8 cellular contexts compared by ENCODE assay signal in genomic region chr6:29792123-29793035, GRCh38. TPM values are rescaled to one million over a fixed set of nuclear protein-coding genes. Genes with fewer than 3 reads are reported as not detected.
DNase-seq lines count a peak whose midpoint lies in the region; ATAC-seq and TF ChIP-seq lines count a peak whose summit lies in the region.

No MANE protein-coding gene starts in this region.

- ATAC-seq in Panc1 (peak; percentile 84), left cardiac atrium (peak; percentile 82 to 97), upper lobe of left lung (ENCODE audit: low FRiP score in 2 of 2) (peak; percentile 81 to 97), HG03097 (IDR thresholded peaks at IDR 0.05; ENCODE audit: low FRiP score, unreplicated experiment) (no peak)

- peaks cover 6% of the 10 kb centered on the region for H3K36me3 Mint-ChIP-seq in activated naive CD8-positive, alpha-beta T cell
- H3K36me3 Mint-ChIP-seq in progenitor cell of endocrine pancreas (ENCODE audit: insufficient read depth), result no peaks in the 10 kb centered on the region

- peak overlapping the region; percentile 52 for H3K4me3 ChIP-seq in DOHH2 (ENCODE audit: low read length)
- peak overlapping the region; percentile 46 to 59 for H3K4me3 ChIP-seq in Panc1 (ENCODE audit: low read depth in 2 of 2, low read length in 2 of 2)
- H3K4me3 ChIP-seq in upper lobe of left lung, result peak overlapping the region; percentile 62 to 91 (median 76)

- no TSS peak for BruUV-seq in Panc1 (replicated peaks; lab: Mats Ljungman, UMichigan)

- in situ Hi-C loops in Panc1 (cut with HindIII; ENCODE audit: low pct_unique_long_range_greater_than_20kb, low sequenced_read_pairs), result no loop called here

- POLR2A ChIA-PET in Panc1 (lab: Charles Lee), result interaction anchor here (0.6 kb wide), 1 partner anchor 927 kb away, joined by 7 read pairs; no protein-coding TSS in a partner anchor

- peak overlapping the region; percentile 86 for H3K4me3 Mint-ChIP-seq in activated naive CD8-positive, alpha-beta T cell
- H3K4me3 Mint-ChIP-seq in progenitor cell of endocrine pancreas (ENCODE audit: low read depth), result peak overlapping the region; percentile 60

- peaks cover 32% of the 10 kb centered on the region for H3K27me3 ChIP-seq in DOHH2 (ENCODE audit: control insufficient read depth, low read length)
- peaks cover 17% of the 10 kb centered on the region for H3K27me3 ChIP-seq in Panc1 (ENCODE audit: control insufficient read depth, insufficient read depth, low read length)
- no peaks in the 10 kb centered on the region for H3K27me3 ChIP-seq in upper lobe of left lung

- CTCF ChIA-PET in Panc1 (lab: Charles Lee), result no interaction called here

- H3K9me2 ChIP-seq in DOHH2 (replicated peaks; ENCODE audit: control insufficient read depth, low read length), result no peaks in the 10 kb centered on the region

- no peaks in the 10 kb centered on the region for H4K20me1 ChIP-seq in DOHH2 (ENCODE audit: control insufficient read depth, insufficient read depth, low read depth, low read length)

- TF ChIP-seq CTCF in DOHH2 (IDR thresholded peaks at IDR 0.05; ENCODE audit: low read depth, low read length, poor library complexity, severe bottlenecking) (no peak), Panc1 (IDR thresholded peaks at IDR 0.05) (peak; percentile 81), progenitor cell of endocrine pancreas (IDR thresholded peaks at IDR 0.05; ENCODE audit: unreplicated experiment) (peak; percentile 36), upper lobe of left lung (IDR thresholded peaks at IDR 0.05) (peak; percentile 42 to 87 (median 74))

- peak overlapping the region; percentile 55 for H3K4me2 ChIP-seq in DOHH2 (ENCODE audit: low read length)

- intact Hi-C loops in Panc1 (cut with micrococcal nuclease; ENCODE audit: unreplicated experiment) (no loop called here), left cardiac atrium (cut with DNase I) (no loop called here)

- H3K9me3 ChIP-seq in DOHH2 (ENCODE audit: control insufficient read depth, insufficient read depth, low read length) (peaks cover 7% of the 10 kb centered on the region; the same call in 1 of the 2 replicates), Panc1 (ENCODE audit: control insufficient read depth, insufficient read depth, low read depth, low read length) (no peaks in the 10 kb centered on the region), upper lobe of left lung (no peaks in the 10 kb centered on the region)

- H3K9me3 Mint-ChIP-seq in activated naive CD8-positive, alpha-beta T cell (ENCODE audit: low read depth), result no peaks in the 10 kb centered on the region
- H3K9me3 Mint-ChIP-seq in progenitor cell of endocrine pancreas (ENCODE audit: low read depth), result no peaks in the 10 kb centered on the region

- H3K4me1 ChIP-seq in DOHH2 (ENCODE audit: control insufficient read depth, low read length), result no peaks in the 10 kb centered on the region
- 0 out of 2 replicates have a peak, but pooled peaks cover 4% of the 10 kb centered on the region for H3K4me1 ChIP-seq in Panc1 (ENCODE audit: control insufficient read depth, insufficient read depth, low read length)
- peaks cover 6 to 16% (median 9%) of the 10 kb centered on the region in 4 donors for H3K4me1 ChIP-seq in upper lobe of left lung

- peaks cover 11% of the 10 kb centered on the region for H3K27me3 Mint-ChIP-seq in activated naive CD8-positive, alpha-beta T cell
- H3K27me3 Mint-ChIP-seq in progenitor cell of endocrine pancreas, result peaks cover 87% of the 10 kb centered on the region

- H3K79me2 ChIP-seq in DOHH2 (ENCODE audit: control insufficient read depth, low read length), result no peaks in the 10 kb centered on the region

- TF ChIP-seq EP300 in upper lobe of left lung (IDR thresholded peaks at IDR 0.05), result no peak

- H3K36me3 ChIP-seq in DOHH2 (ENCODE audit: control insufficient read depth, low read length) (no peaks in the 10 kb centered on the region), Panc1 (ENCODE audit: control insufficient read depth, insufficient read depth, low read length) (no peaks in the 10 kb centered on the region), upper lobe of left lung (no peaks in the 10 kb centered on the region)

- 4% methylated on average over 37 to 70 of the region's 79 CpGs for WGBS in upper lobe of left lung, 2 donors

- H3K4me1 Mint-ChIP-seq in activated naive CD8-positive, alpha-beta T cell (ENCODE audit: low read depth), result peaks cover 14% of the 10 kb centered on the region
- peaks cover 2% of the 10 kb centered on the region for H3K4me1 Mint-ChIP-seq in progenitor cell of endocrine pancreas (ENCODE audit: low read depth)

- TF ChIP-seq POLR2A in upper lobe of left lung (IDR thresholded peaks at IDR 0.05), result peak in 1 of 4 donors; percentile 21

- H3K27ac ChIP-seq in DOHH2 (ENCODE audit: low read depth, low read length) (no peak overlapping the region), Panc1 (ENCODE audit: low read length) (no peak overlapping the region), upper lobe of left lung (peak overlapping the region; percentile 55 to 85 (median 75))

- no peak overlapping the region for H3K27ac Mint-ChIP-seq in activated naive CD8-positive, alpha-beta T cell
- no peak overlapping the region for H3K27ac Mint-ChIP-seq in progenitor cell of endocrine pancreas

- no peaks in the 10 kb centered on the region for H3F3A ChIP-seq in DOHH2 (ENCODE audit: control insufficient read depth, insufficient read depth)

- DNase-seq in Panc1 (ENCODE audit: low read depth, low spot score) (no peak), left cardiac atrium (peak; percentile 87), progenitor cell of endocrine pancreas (ENCODE audit: low spot score, unreplicated experiment) (no peak), upper lobe of left lung (peak; percentile 66 to 96), UCSD-AML1 (lab: John Stamatoyannopoulos, UW; ENCODE audit: unreplicated experiment) (no peak)

RNA-seq across cellular contexts. Expression of gene HLA-G, which starts 35.2 kb away (rescaled TPM):
- 0.62 TPM for total RNA-seq in Panc1 (2021; ENCODE audit: unreplicated experiment)
- polyA plus RNA-seq in Panc1 (2012; ENCODE audit: insufficient read length), result 13.3 TPM
- total RNA-seq in left cardiac atrium, result under 1 TPM in 1 of 2 donors, not detected in 1; 0.42 TPM
- 0.38 TPM in 1 of 2 replicates, not detected in the other for total RNA-seq in progenitor cell of endocrine pancreas
- 10 to 100 TPM in 1 of 6 donors, 1 to 10 TPM in 5; 1.0 to 11.8 (median 6.2) TPM for total RNA-seq in upper lobe of left lung

Comparison
In these comparisons a context has a peak if more than half of its experiments do, and no peak if none do; other contexts are left out.
1. H3K27ac ChIP-seq: peak in upper lobe of left lung (4 of 4); none in DOHH2 (single experiment) and Panc1 (single experiment).
2. DNase-seq: peak in left cardiac atrium (single experiment) and upper lobe of left lung (2 of 2); none in Panc1 (single experiment), progenitor cell of endocrine pancreas (single experiment) and UCSD-AML1 (single experiment).
3. Peak in every context shown above with its lines, with median percentiles within 50 percentile points of each other: H3K4me3 ChIP-seq.